Comparison of ENCODE assay signal across 10 cellular contexts in genomic region chr1:12436817-12437599, GRCh38.
DNase-seq lines count a peak whose midpoint lies in the region; ATAC-seq and TF ChIP-seq lines count a peak whose summit lies in the region.
"Had no signal": no experiment of that assay in that cellular context is flagged by ENCODE, and none has a peak within 500 bp of the region (broad histone marks: within the 10 kb centered on the region; RNA-seq: fewer than 3 reads in every experiment).

No MANE protein-coding gene starts in this region.

- H3K9me3 Mint-ChIP-seq in activated CD8-positive, alpha-beta T cell treated with anti-CD3 and anti-CD28 coated beads, Interleukin-2, amount 10 ng/mL, durations not matched to agents 7 days and 5 days (ENCODE audit: insufficient read depth) = no peaks in the 10 kb centered on the region
- H3K9me3 Mint-ChIP-seq in GM23338 = no peaks in the 10 kb centered on the region

- H3F3A ChIP-seq in GM23338 (replicated peaks; ENCODE audit: low read depth) = no peaks in the 10 kb centered on the region

- H3K79me2 ChIP-seq in fibroblast of lung (ENCODE audit: control insufficient read depth, insufficient read depth, low read length) (no peaks in the 10 kb centered on the region), GM23338 (replicated peaks; ENCODE audit: insufficient read depth) (no peaks in the 10 kb centered on the region)

- H3K4me2 ChIP-seq in fibroblast of lung (ENCODE audit: extremely low read depth, insufficient read depth, low read length) (no peak overlapping the region), GM23338 (no peak overlapping the region)

- H3K4me3 Mint-ChIP-seq in activated CD8-positive, alpha-beta T cell treated with anti-CD3 and anti-CD28 coated beads, Interleukin-2, amount 10 ng/mL, durations not matched to agents 7 days and 5 days = no peak overlapping the region
- no peak overlapping the region for H3K4me3 Mint-ChIP-seq in GM23338

- H3K4me3 ChIP-seq in fibroblast of lung (replicated peaks in 1 of 4; ENCODE audit: control extremely low read depth in 1 of 4, insufficient read depth in 1 of 4, low read depth in 3 of 4, low read length in 4 of 4) (no peak overlapping the region), tibial artery (no peak overlapping the region), GM23338 (no peak overlapping the region)
- H3K4me3 ChIP-seq: psoas muscle had no signal

- H3K9me2 ChIP-seq in GM23338 (ENCODE audit: insufficient read depth) = no peaks in the 10 kb centered on the region

- peaks cover 52% of the 10 kb centered on the region for H3K36me3 Mint-ChIP-seq in activated CD8-positive, alpha-beta T cell treated with anti-CD3 and anti-CD28 coated beads, Interleukin-2, amount 10 ng/mL, durations not matched to agents 7 days and 5 days (ENCODE audit: low read depth)
- H3K36me3 Mint-ChIP-seq in GM23338 (ENCODE audit: low read depth) = peaks cover 21% of the 10 kb centered on the region

- POLR2A ChIA-PET in activated CD8-positive, alpha-beta T cell treated with anti-CD3 and anti-CD28 coated beads, Interleukin-2, amount 10 ng/mL, durations not matched to agents 7 days and 5 days (lab: Charles Lee) = interaction anchor here (0.6 to 5.3 kb wide), 10 partner anchors 12 to 529 kb away, joined by 3 to 55 read pairs (median 12); partner anchors contain the start of gene DHRS3

- peak overlapping the region; percentile 89 for H3K27ac Mint-ChIP-seq in activated CD8-positive, alpha-beta T cell treated with anti-CD3 and anti-CD28 coated beads, Interleukin-2, amount 10 ng/mL, durations not matched to agents 7 days and 5 days
- no peak overlapping the region for H3K27ac Mint-ChIP-seq in GM23338

- peaks cover 93% of the 10 kb centered on the region for H3K4me1 Mint-ChIP-seq in activated CD8-positive, alpha-beta T cell treated with anti-CD3 and anti-CD28 coated beads, Interleukin-2, amount 10 ng/mL, durations not matched to agents 7 days and 5 days (ENCODE audit: low read depth)
- peaks cover 27% of the 10 kb centered on the region for H3K4me1 Mint-ChIP-seq in GM23338

- H3K27ac ChIP-seq in fibroblast of lung (ENCODE audit: insufficient read depth, low read length) (no peak overlapping the region), tibial artery (peak overlapping the region; percentile 40 to 83), GM23338 (ENCODE audit: low read depth) (no peak overlapping the region)

- H3K27me3 ChIP-seq in fibroblast of lung (ENCODE audit: control insufficient read depth, insufficient read depth, low read length) = no peaks in the 10 kb centered on the region
- no peaks in the 10 kb centered on the region for H3K27me3 ChIP-seq in tibial artery
- H3K27me3 ChIP-seq in GM23338 (ENCODE audit: insufficient read depth) = no peaks in the 10 kb centered on the region

- no peak for ATAC-seq in activated CD8-positive, alpha-beta T cell treated with anti-CD3 and anti-CD28 coated beads, Interleukin-2, amount 10 ng/mL, durations not matched to agents 7 days and 5 days
- ATAC-seq in GM23338 = no peak
- ATAC-seq: psoas muscle had no signal

- CTCF ChIA-PET in activated CD8-positive, alpha-beta T cell treated with anti-CD3 and anti-CD28 coated beads, Interleukin-2, amount 10 ng/mL, durations not matched to agents 7 days and 5 days (lab: Charles Lee) = interaction anchor here (0.8 to 9.6 kb wide), 8 partner anchors 13 to 183 kb away, joined by 3 to 108 read pairs (median 8); partner anchors contain the start of gene DHRS3

- H3K9me3 ChIP-seq in fibroblast of lung (ENCODE audit: control insufficient read depth, insufficient read depth, low read depth, low read length) (no peaks in the 10 kb centered on the region), tibial artery (no peaks in the 10 kb centered on the region)
- H3K9me3 ChIP-seq: psoas muscle had no signal

- H3K36me3 ChIP-seq in fibroblast of lung (ENCODE audit: control insufficient read depth, insufficient read depth, low read length) = no peaks in the 10 kb centered on the region
- peaks cover 0 to 10% (median 5%) of the 10 kb centered on the region in 3 donors for H3K36me3 ChIP-seq in tibial artery
- H3K36me3 ChIP-seq in GM23338 (ENCODE audit: insufficient read depth) = no peaks in the 10 kb centered on the region

- H3K9ac ChIP-seq in fibroblast of lung (ENCODE audit: insufficient read depth, low read length) = no peak overlapping the region

- H3K27me3 Mint-ChIP-seq in activated CD8-positive, alpha-beta T cell treated with anti-CD3 and anti-CD28 coated beads, Interleukin-2, amount 10 ng/mL, durations not matched to agents 7 days and 5 days (ENCODE audit: low read depth) = no peaks in the 10 kb centered on the region
- H3K27me3 Mint-ChIP-seq in GM23338 (ENCODE audit: insufficient read depth, low read depth, poor library complexity) = peaks cover 4% of the 10 kb centered on the region

- H3K4me1 ChIP-seq in fibroblast of lung (ENCODE audit: control insufficient read depth, extremely low read depth, insufficient read depth, low read length) (peaks cover 27% of the 10 kb centered on the region), tibial artery (peaks cover 0 to 71% (median 53%) of the 10 kb centered on the region in 4 donors), GM23338 (ENCODE audit: insufficient read depth) (no peaks in the 10 kb centered on the region)

- H4K20me1 ChIP-seq in fibroblast of lung (ENCODE audit: control insufficient read depth, extremely low read depth, insufficient read depth, low read length) (no peaks in the 10 kb centered on the region), GM23338 (replicated peaks; ENCODE audit: insufficient read depth) (0 out of 2 replicates have a peak, but pooled peaks cover 11% of the 10 kb centered on the region)

- TF ChIP-seq CTCF in fibroblast of lung (conservative IDR thresholded peaks at IDR 0.05 in 1 of 2, IDR thresholded peaks at IDR 0.05 in 1 of 2; ENCODE audit: low read depth in 1 of 2, low read length in 2 of 2) = no peak
- TF ChIP-seq CTCF in tibial artery (IDR thresholded peaks at IDR 0.05) = no peak
- TF ChIP-seq CTCF in GM23338 (conservative IDR thresholded peaks at IDR 0.05; ENCODE audit: low read depth in 2 of 2) = no peak

- intact Hi-C loops in tibial artery (cut with DNase I; ENCODE audit: low total_unique reads) = no loop called here

- H2AFZ ChIP-seq in fibroblast of lung (ENCODE audit: low read length) (no peak overlapping the region), GM23338 (no peak overlapping the region)

- peak; percentile 71 for DNase-seq in activated effector memory CD4-positive, alpha-beta T cell treated with anti-CD3 and anti-CD28 coated beads, Interleukin-2, amount 50 U/mL, for 16 hours
- DNase-seq in activated effector memory CD4-positive, alpha-beta T cell treated with Interleukin-2 at 50 U/mL for 16 hours = no peak
- DNase-seq in activated CD8-positive, alpha-beta T cell treated with anti-CD3 and anti-CD28 coated beads, Interleukin-2, amount 10 ng/mL, durations not matched to agents 7 days and 5 days = no peak
- DNase-seq in fibroblast of lung (ENCODE audit: low read depth in 2 of 2) (peak; percentile 60 to 90), tibial artery (no peak), GM23338 (ENCODE audit: low spot score) (no peak), NCI-H2227 (lab: John Stamatoyannopoulos, UW; ENCODE audit: unreplicated experiment) (no peak), NCI-H187 (lab: John Stamatoyannopoulos, UW) (no peak)
- DNase-seq: Karpas-422, psoas muscle had no signal

TF ChIP-seq in GM23338, 12 proteins besides CTCF, POLR2A, EP300 and RAD21:
- no peak for TF ChIP-seq JUNB (IDR thresholded peaks at IDR 0.05; ENCODE audit: unreplicated experiment)

Comparison
In these comparisons a context has a peak if more than half of its experiments do, and no peak if none do; other contexts are left out.
1. DNase-seq: peak in activated effector memory CD4-positive, alpha-beta T cell treated with anti-CD3 and anti-CD28 coated beads, Interleukin-2, amount 50 U/mL, for 16 hours (single experiment) and fibroblast of lung (2 of 2); none in activated effector memory CD4-positive, alpha-beta T cell treated with Interleukin-2 at 50 U/mL for 16 hours (single experiment), activated CD8-positive, alpha-beta T cell treated with anti-CD3 and anti-CD28 coated beads, Interleukin-2, amount 10 ng/mL, durations not matched to agents 7 days and 5 days (single experiment), tibial artery (0 of 2), GM23338 (single experiment), NCI-H2227 (single experiment) and NCI-H187 (0 of 2).
2. H3K27ac ChIP-seq: peak in tibial artery (2 of 2); none in fibroblast of lung (single experiment) and GM23338 (single experiment).